ENCODE assay signal across 8 cellular contexts in genomic region chr14:92121670-92122350, GRCh38. TPM values are rescaled to one million over a fixed set of nuclear protein-coding genes. Genes with fewer than 3 reads are reported as not detected.
DNase-seq lines count a peak whose midpoint lies in the region; ATAC-seq and TF ChIP-seq lines count a peak whose summit lies in the region.

Gene CPSF2 (plus strand): TSS chr14:92121969. CDS start chr14:92130985, 9,016 bp downstream.
Gene NDUFB1 (minus strand): TSS chr14:92121706. CDS start chr14:92117637, 4,069 bp downstream.

- H3K9ac ChIP-seq in rectal smooth muscle tissue (ENCODE audit: low read length), result peak within 1 kb of the TSS; percentile 80

- peak; percentile 69 for DNase-seq in NCI-H146 (lab: John Stamatoyannopoulos, UW)
- DNase-seq in anterior cingulate cortex (lab: John Stamatoyannopoulos, UW), result peak; percentile 36 to 97 (median 85)
- DNase-seq in right atrium auricular region (ENCODE audit: low spot score), result peak; percentile 79
- DNase-seq in aorta, result peak; percentile 90 to 95

- H3K9me3 ChIP-seq in right atrium auricular region, result no peaks in the 10 kb centered on the region
- no peaks in the 10 kb centered on the region for H3K9me3 ChIP-seq in aorta (ENCODE audit: control insufficient read depth, low read length)

- peak; percentile 95 for TF ChIP-seq POLR2A in GM15510 (IDR thresholded peaks at IDR 0.05; ENCODE audit: borderline replicate concordance, extremely low read depth, insufficient read length)

- H3K36me3 ChIP-seq in right atrium auricular region (peaks cover 20% of the 10 kb centered on the region), rectal smooth muscle tissue (ENCODE audit: control insufficient read depth, insufficient read depth, low read length) (peaks cover 2% of the 10 kb centered on the region), aorta (ENCODE audit: control insufficient read depth in 1 of 2, insufficient read depth in 2 of 2, low read length in 1 of 2) (peaks cover 0 to under 1% of the 10 kb centered on the region in 2 donors)

- intact Hi-C loops in T-helper 2 cell treated with Interferon-gamma antibody and Interleukin-4, amounts not matched to agents 100 ng/mL and 5 ng/mL, for 36 hours (cut with micrococcal nuclease), result loop anchor here (1.0 to 2.0 kb wide), 3 partner anchors 16 to 673 kb away; partner anchors contain the start of genes ATXN3, GOLGA5 and TRIP11
- intact Hi-C loops in aorta (cut with DNase I), result loop anchor here in 1 of 2 donors (10.0 kb wide), 1 partner anchor 563 kb away; no protein-coding TSS in a partner anchor

- H3K4me1 ChIP-seq in right atrium auricular region (peaks cover 0 to 20% of the 10 kb centered on the region in 2 donors), rectal smooth muscle tissue (ENCODE audit: control insufficient read depth, insufficient read depth, low read length) (peaks cover 8% of the 10 kb centered on the region), aorta (ENCODE audit: control insufficient read depth in 1 of 2, insufficient read depth in 2 of 2, low read length in 2 of 2) (peaks cover 0 to 1% of the 10 kb centered on the region in 2 donors)

- H3K4me3 ChIP-seq in right atrium auricular region (peak within 1 kb of the TSS; percentile 66 to 83), rectal smooth muscle tissue (ENCODE audit: low read length) (peak within 1 kb of the TSS; percentile 84), aorta (ENCODE audit: low read length in 2 of 2) (peak within 1 kb of the TSS; percentile 71 to 82)

- H3K27ac ChIP-seq in right atrium auricular region (peak within 1 kb of the TSS; percentile 86 to 91), rectal smooth muscle tissue (ENCODE audit: low read depth, low read length) (peak within 1 kb of the TSS; percentile 97), aorta (ENCODE audit: low read depth in 1 of 2, low read length in 2 of 2) (peak within 1 kb of the TSS in 1 of 2 donors; percentile 87)

- 0 to 1% methylated on average over 49 to 55 of the region's 55 CpGs for WGBS in aorta, 2 donors

- no peaks in the 10 kb centered on the region for H3K27me3 ChIP-seq in right atrium auricular region
- no peaks in the 10 kb centered on the region for H3K27me3 ChIP-seq in rectal smooth muscle tissue (ENCODE audit: control insufficient read depth, insufficient read depth, low read length)
- no peaks in the 10 kb centered on the region for H3K27me3 ChIP-seq in aorta (ENCODE audit: control insufficient read depth in 1 of 2, insufficient read depth in 2 of 2, low read length in 1 of 2)

- ATAC-seq in HG02798 (IDR thresholded peaks at IDR 0.05; ENCODE audit: poor library complexity, unreplicated experiment), result peak; percentile 87
- peak; percentile 96 for ATAC-seq in aorta (ENCODE audit: low FRiP score)

- TF ChIP-seq CTCF in right atrium auricular region (IDR thresholded peaks at IDR 0.05), result no peak

RNA-seq across cellular contexts. Expression of gene CPSF2, which starts in this region (rescaled TPM):
- total RNA-seq in T-helper 2 cell treated with Interferon-gamma antibody and Interleukin-4, amounts not matched to agents 100 ng/mL and 5 ng/mL, for 36 hours, result 75.3 and 85.3 TPM in 2 replicates
- total RNA-seq in right atrium auricular region (10 to 100 TPM; 24.4 to 24.8 TPM), aorta (10 to 100 TPM; 38.6 to 42.4 TPM)
- polyA plus RNA-seq in aorta, result 1 to 10 TPM; 5.0 to 6.2 TPM

RNA-seq across cellular contexts. Expression of gene NDUFB1, which starts in this region (rescaled TPM):
- total RNA-seq in T-helper 2 cell treated with Interferon-gamma antibody and Interleukin-4, amounts not matched to agents 100 ng/mL and 5 ng/mL, for 36 hours, result 108 and 116 TPM in 2 replicates
- total RNA-seq in right atrium auricular region (1,000 to 10,000 TPM; 1,040 to 1,566 TPM), aorta (10 to 100 TPM; 88.7 to 90.5 TPM)
- 1,000 to 10,000 TPM in 1 of 2 donors, 100 to 1,000 TPM in 1; 565 to 1,009 TPM for polyA plus RNA-seq in aorta
